15 cellular contexts compared by ENCODE assay signal in genomic region chr3:149227591-149228268, GRCh38. TPM values are rescaled to one million over a fixed set of nuclear protein-coding genes. Genes with fewer than 3 reads are reported as not detected.
DNase-seq lines count a peak whose midpoint lies in the region; ATAC-seq, FAIRE-seq and TF ChIP-seq lines count a peak whose summit lies in the region.
"Had no signal": no experiment of that assay in that cellular context is flagged by ENCODE, and none has a peak within 500 bp of the region (broad histone marks: within the 10 kb centered on the region; RNA-seq: fewer than 3 reads in every experiment).

No MANE protein-coding gene starts in this region.

- H2AFZ ChIP-seq in ACC112 (ENCODE audit: low read length, unreplicated experiment) (peak overlapping the region; percentile 84), GM23248 (peak overlapping the region; percentile 52), K562 (ENCODE audit: low read depth, low read length) (no peak overlapping the region), PC-9 (no peak overlapping the region)

- H3K27me3 ChIP-seq in ACC112 (ENCODE audit: insufficient read depth, low read length) (no peaks in the 10 kb centered on the region), GM23248 (replicated peaks; ENCODE audit: insufficient read depth) (no peaks in the 10 kb centered on the region), K562 (ENCODE audit: control insufficient read depth in 2 of 2, insufficient read depth in 2 of 2, low read length in 2 of 2) (no peaks in the 10 kb centered on the region), PC-9 (ENCODE audit: insufficient read depth, low read depth) (no peaks in the 10 kb centered on the region)
- H3K27me3 ChIP-seq: BE2C had no signal

- no peak overlapping the region for H3K4me2 ChIP-seq in GM23248 (ENCODE audit: unreplicated experiment)
- H3K4me2 ChIP-seq in K562 (ENCODE audit: insufficient read depth, low read length): no peak overlapping the region
- H3K4me2 ChIP-seq in PC-9: no peak overlapping the region

- WGBS in GM23248 (ENCODE audit: low coverage in 1 of 2, low lambda C conversion rate in 2 of 2, missing lambda C conversion rate in 2 of 2), 2 experiments: 76 to 78% methylated on average over 5 of the region's 5 CpGs
- WGBS in K562 (ENCODE audit: insufficient coverage, low coverage, missing lambda C conversion rate): 46% methylated on average over 5 of the region's 5 CpGs

- TF ChIP-seq POLR2A in K562 (conservative IDR thresholded peaks at IDR 0.05): no peak

- H3K9me2 ChIP-seq in GM23248 (ENCODE audit: insufficient read depth): no peaks in the 10 kb centered on the region
- no peaks in the 10 kb centered on the region; the same call in 1 of the 2 replicates for H3K9me2 ChIP-seq in PC-9 (ENCODE audit: insufficient read depth)

- no peak for TF ChIP-seq RAD21 in K562 (CRISPR knock-in tag; conservative IDR thresholded peaks at IDR 0.05 in 1 of 2, IDR thresholded peaks at IDR 0.05 in 1 of 2)

- H3K79me2 ChIP-seq in ACC112 (ENCODE audit: control insufficient read depth, insufficient read depth, low read length, unreplicated experiment): no peaks in the 10 kb centered on the region
- no peaks in the 10 kb centered on the region for H3K79me2 ChIP-seq in GM23248 (ENCODE audit: insufficient read depth)
- H3K79me2 ChIP-seq in K562 (ENCODE audit: control insufficient read depth, insufficient read depth, low read length): no peaks in the 10 kb centered on the region
- H3K79me2 ChIP-seq in PC-9 (ENCODE audit: low read depth): no peaks in the 10 kb centered on the region

- in situ Hi-C loops in GM23248 (cut with MboI) (no loop called here), K562 (cut with MboI) (no loop called here)

- no peak for TF ChIP-seq CTCF in K562 (IDR thresholded peaks at IDR 0.05 in 2 of 3, conservative IDR thresholded peaks at IDR 0.05 in 1 of 3; ENCODE audit: insufficient read depth in 2 of 3, low read depth in 1 of 3, low read length in 3 of 3)
- no peak for TF ChIP-seq CTCF in PC-9 (conservative IDR thresholded peaks at IDR 0.05)

- CTCF ChIA-PET in K562 (lab: Yijun Ruan, JAX; ENCODE audit: low intra/inter-chr PET ratio) (no interaction called here), PC-9 (lab: Charles Lee) (no interaction called here)

- no peak overlapping the region for H3K4me3 ChIP-seq in ACC112 (ENCODE audit: low read depth, low read length)
- H3K4me3 ChIP-seq in GM23248: no peak overlapping the region
- no peak overlapping the region for H3K4me3 ChIP-seq in K562
- no peak overlapping the region for H3K4me3 ChIP-seq in PC-9

- no TSS peak for BruUV-seq in K562 (replicated peaks; lab: Mats Ljungman, UMichigan)
- no TSS peak for BruUV-seq in PC-9 (replicated peaks; lab: Mats Ljungman, UMichigan)

- peaks cover 25% of the 10 kb centered on the region for H3K4me1 ChIP-seq in ACC112 (ENCODE audit: control insufficient read depth, insufficient read depth, low read length, unreplicated experiment)
- H3K4me1 ChIP-seq in GM23248 (ENCODE audit: insufficient read depth): peaks cover 21% of the 10 kb centered on the region
- peaks cover 0 to 3% of the 10 kb centered on the region in 2 experiments; a peak in 3 of 5 replicates for H3K4me1 ChIP-seq in K562 (replicated peaks in 1 of 2; ENCODE audit: control insufficient read depth in 2 of 2, insufficient read depth in 2 of 2, low read length in 2 of 2)
- peaks cover 17% of the 10 kb centered on the region for H3K4me1 ChIP-seq in PC-9 (replicated peaks; ENCODE audit: insufficient read depth)

- H3K36me3 ChIP-seq in ACC112 (ENCODE audit: insufficient read depth, low read length) (no peaks in the 10 kb centered on the region), GM23248 (ENCODE audit: low read depth) (no peaks in the 10 kb centered on the region), K562 (ENCODE audit: control insufficient read depth, insufficient read depth, low read length) (no peaks in the 10 kb centered on the region), PC-9 (ENCODE audit: low read depth) (no peaks in the 10 kb centered on the region)
- H3K36me3 ChIP-seq: BE2C had no signal

- DNase-seq in GM23248: peak; percentile 24
- no peak for DNase-seq in K562 (ENCODE audit: extremely low read depth in 1 of 4, low spot score in 3 of 4)
- peak; percentile 61 for DNase-seq in iris pigment epithelial cell (ENCODE audit: low read depth)
- no peak for DNase-seq in PC-9
- DNase-seq: BE2C; CD4-positive, alpha-beta memory T cell; DMS79 had no signal

- H3K27ac ChIP-seq in ACC112 (ENCODE audit: low read depth, low read length) (no peak overlapping the region), GM23248 (no peak overlapping the region), K562 (ENCODE audit: extremely low read depth, low read depth, low read length) (no peak overlapping the region), PC-9 (no peak overlapping the region)
- H3K27ac ChIP-seq: C4-2B had no signal

- H3K9me3 ChIP-seq in GM23248 (ENCODE audit: low read depth) (no peaks in the 10 kb centered on the region), K562 (replicated peaks; ENCODE audit: control insufficient read depth, insufficient read depth, low read depth, low read length) (no peaks in the 10 kb centered on the region), PC-9 (ENCODE audit: insufficient read depth, low read depth) (no peaks in the 10 kb centered on the region)

- H3K9ac ChIP-seq in GM23248: no peak overlapping the region
- H3K9ac ChIP-seq in K562 (ENCODE audit: insufficient read depth in 1 of 2, low read depth in 2 of 2, low read length in 2 of 2): no peak overlapping the region

- POLR2A ChIA-PET in K562 (lab: Yijun Ruan, JAX): no interaction called here
- POLR2A ChIA-PET in PC-9 (lab: Charles Lee; ENCODE audit: unreplicated experiment): no interaction called here

- no peak for FAIRE-seq in K562 (lab: Jason Lieb, UNC)
- FAIRE-seq: A204.1, GM12891, H54 had no signal

- intact Hi-C loops in K562 (cut with micrococcal nuclease): no loop called here
- intact Hi-C loops in PC-9 (cut with micrococcal nuclease; ENCODE audit: unreplicated experiment): no loop called here

- peaks cover 5% of the 10 kb centered on the region; the same call in 1 of the 2 replicates for H3F3A ChIP-seq in GM23248 (ENCODE audit: insufficient read depth)
- H3F3A ChIP-seq in PC-9 (ENCODE audit: insufficient read depth, low read depth): peaks cover 6% of the 10 kb centered on the region; the same call in 1 of the 2 replicates

- no peaks in the 10 kb centered on the region for H3K9me1 ChIP-seq in K562 (ENCODE audit: control insufficient read depth, insufficient read depth, low read length)

- no peak for TF ChIP-seq EP300 in K562 (IDR thresholded peaks at IDR 0.05; ENCODE audit: low read length)

- no peaks in the 10 kb centered on the region for H4K20me1 ChIP-seq in GM23248 (ENCODE audit: insufficient read depth)
- H4K20me1 ChIP-seq in K562 (replicated peaks; ENCODE audit: control insufficient read depth, insufficient read depth, low read length): no peaks in the 10 kb centered on the region
- H4K20me1 ChIP-seq in PC-9 (ENCODE audit: insufficient read depth): no peaks in the 10 kb centered on the region

- ATAC-seq in K562: no peak
- ATAC-seq in HG02938 (IDR thresholded peaks at IDR 0.05; ENCODE audit: unreplicated experiment): no peak
- ATAC-seq in HG03139 (IDR thresholded peaks at IDR 0.05; ENCODE audit: unreplicated experiment): no peak
- ATAC-seq: HCT116 had no signal

TF ChIP-seq in K562, 482 proteins besides CTCF, POLR2A, EP300 and RAD21:
- TF ChIP-seq HSF4 (CRISPR knock-in tag; IDR thresholded peaks at IDR 0.05; ENCODE audit: borderline replicate concordance) (no peak), RBM25 (IDR thresholded peaks at IDR 0.05; ENCODE audit: low read depth, low read length, severe bottlenecking) (peak; percentile 70), RAD51 (IDR thresholded peaks at IDR 0.05; ENCODE audit: borderline replicate concordance, low read depth) (no peak)

RNA-seq across cellular contexts. Expression of gene CP, which starts 6.1 kb away (rescaled TPM):
- total RNA-seq in GM23248 (2014; rRNA removed; shearing (Covaris generic)): 0.51 TPM in 1 of 2 replicates, not detected in the other
- polyA plus RNA-seq in GM23248 (2016; fragmentation: Nextera tagmentation; extraction: Ambion mirVana) (not detected in 2 replicates), K562 (2011; rRNA removed) (not detected in 2 replicates), K562 (2014; fragmentation: Illumina TruSeq; extraction: Trizol) (not detected in 2 replicates), K562 (2014; fragmentation: Nextera tagmentation; extraction: Ambion mirVana) (not detected), K562 (2014; rRNA removed) (0.30 TPM in 1 of 2 replicates, not detected in the other)
- total RNA-seq in K562 (2011; cell fraction: chromatin; rRNA removed; ENCODE audit: low replicate concordance): not detected in 2 replicates
- not detected in 2 replicates for total RNA-seq in K562 (2011; cell fraction: nucleolus; rRNA removed)
- total RNA-seq in K562 (2011; cell fraction: nucleoplasm; rRNA removed): not detected in 2 replicates
- total RNA-seq in K562 (2014; rRNA removed) (not detected in 2 replicates), K562 (2014; rRNA removed; fragmentation: Illumina TruSeq; extraction: Trizol) (not detected in 2 replicates), K562 (2015; rRNA removed; fragmentation: Illumina TruSeq; extraction: Trizol) (not detected in 2 replicates), K562 (2021) (0.49 and 0.75 TPM in 2 replicates), PC-9 (2021) (0.28 TPM in 1 of 2 replicates, not detected in the other)
- polyA plus RNA-seq in K562 (2011; cell fraction: cytosol; rRNA removed): not detected in 2 replicates
- not detected in 2 replicates for polyA plus RNA-seq in K562 (2011; cell fraction: nucleus; rRNA removed)
- not detected in 2 replicates for polyA plus RNA-seq in K562 (2012)
- 0.11 TPM in 1 of 2 replicates, not detected in the other for polyA minus RNA-seq in K562 (2011; rRNA and poly(A)+ RNA removed)
- 4.3 TPM in 1 of 2 replicates, not detected in the other for polyA minus RNA-seq in K562 (2011; cell fraction: cytosol; rRNA and poly(A)+ RNA removed)
- not detected in 2 replicates for polyA minus RNA-seq in K562 (2011; cell fraction: nucleus; rRNA and poly(A)+ RNA removed)
- total RNA-seq: CD4-positive, alpha-beta memory T cell had no signal

Comparison
In these comparisons a context has a peak if more than half of its experiments do, and no peak if none do; other contexts are left out.
1. H2AFZ ChIP-seq: peak in ACC112 (single experiment) and GM23248 (single experiment); none in K562 (single experiment) and PC-9 (single experiment).
2. DNase-seq: peak in GM23248 (single experiment) and iris pigment epithelial cell (single experiment); none in K562 (0 of 4) and PC-9 (0 of 2).